In the genomic region with DNA sequence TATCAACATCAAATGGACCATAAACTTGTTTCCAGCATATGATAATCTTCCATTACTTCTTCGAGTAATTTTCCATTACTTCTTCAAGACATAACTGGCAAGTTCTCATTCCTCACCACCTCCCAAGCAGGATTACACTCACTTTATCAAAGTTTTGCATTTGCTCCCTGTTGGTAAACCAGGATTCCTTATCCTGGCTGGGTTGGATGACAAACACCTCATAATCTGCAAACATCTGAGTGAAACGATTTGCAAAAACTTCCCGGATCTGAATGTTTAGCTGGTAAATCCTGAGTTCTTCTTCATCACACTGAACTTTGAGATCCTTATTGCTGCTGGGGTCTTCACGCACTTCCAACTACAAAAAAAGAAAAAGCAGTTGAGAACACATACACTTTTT, we compare ENCODE assay signal across 29 cellular contexts.
"Had no signal": no experiment of that assay in that cellular context is flagged by ENCODE, and none has a peak within 500 bp of the region (broad histone marks: within the 10 kb centered on the region; RNA-seq: fewer than 3 reads in every experiment).

No MANE protein-coding gene starts in this region.

- H3K4me2 ChIP-seq: neural progenitor cell had no signal

- H3K4me3 Mint-ChIP-seq: naive thymus-derived CD4-positive, alpha-beta T cell; nephron; neural progenitor cell; stimulated activated memory B cell treated with anti-CD40 and anti-IgM and Interleukin-4, amounts not matched to agents 10 μg/mL and 1 μg/mL and 100 μg/mL, for 72 hours had no signal

- H3K9me3 ChIP-seq: gastrocnemius medialis, prostate gland, sigmoid colon, thoracic aorta, tibial nerve, upper lobe of right lung, uterus had no signal

- H3K36me3 ChIP-seq: uterus had no signal

- H3K79me2 ChIP-seq: parathyroid adenoma had no signal

- H3K4me1 ChIP-seq: gastrocnemius medialis, neural progenitor cell, prostate gland, tibial nerve, upper lobe of right lung, uterus had no signal

- ATAC-seq: esophagus mucosa; gastrocnemius medialis; left lobe of liver; naive thymus-derived CD4-positive, alpha-beta T cell; right cardiac atrium; stimulated activated memory B cell treated with anti-CD40 and anti-IgM and Interleukin-4, amounts not matched to agents 10 μg/mL and 1 μg/mL and 100 μg/mL, for 72 hours; stimulated activated naive CD8-positive, alpha-beta T cell treated with anti-CD3 and anti-CD28 coated beads, Interleukin-15, Interleukin-2, amounts not matched to agents 100 U/mL and 50 U/mL, for 24 hours; upper lobe of right lung had no signal

- H3K9me3 Mint-ChIP-seq: naive thymus-derived CD4-positive, alpha-beta T cell; nephron; neural progenitor cell; stimulated activated memory B cell treated with anti-CD40 and anti-IgM and Interleukin-4, amounts not matched to agents 10 μg/mL and 1 μg/mL and 100 μg/mL, for 72 hours had no signal

- H3K9ac ChIP-seq: neural progenitor cell, parathyroid adenoma had no signal

- H3K4me1 Mint-ChIP-seq: nephron; neural progenitor cell; stimulated activated memory B cell treated with anti-CD40 and anti-IgM and Interleukin-4, amounts not matched to agents 10 μg/mL and 1 μg/mL and 100 μg/mL, for 72 hours had no signal

- H3K27ac Mint-ChIP-seq: nephron; neural progenitor cell; stimulated activated memory B cell treated with anti-CD40 and anti-IgM and Interleukin-4, amounts not matched to agents 10 μg/mL and 1 μg/mL and 100 μg/mL, for 72 hours had no signal

- H3K4me3 ChIP-seq: coronary artery, gastrocnemius medialis, lung, neural progenitor cell, prostate gland, sigmoid colon, thoracic aorta, tibial nerve, upper lobe of right lung, uterus had no signal

- H2AFZ ChIP-seq: neural progenitor cell, parathyroid adenoma had no signal

- H3K27me3 ChIP-seq: gastrocnemius medialis, neural progenitor cell, sigmoid colon, tibial nerve, upper lobe of right lung, uterus had no signal

- H3K27me3 Mint-ChIP-seq: naive thymus-derived CD4-positive, alpha-beta T cell; stimulated activated memory B cell treated with anti-CD40 and anti-IgM and Interleukin-4, amounts not matched to agents 10 μg/mL and 1 μg/mL and 100 μg/mL, for 72 hours had no signal

- FAIRE-seq: endometrium, keratinocyte had no signal

- H3K27ac ChIP-seq: coronary artery, epithelial cell of prostate, gastrocnemius medialis, neural progenitor cell, parathyroid adenoma, prostate gland, sigmoid colon, thoracic aorta, tibial nerve, upper lobe of right lung, uterus had no signal

- DNase-seq: dermis blood vessel endothelial cell; effector memory CD4-positive, alpha-beta T cell; foreskin fibroblast; gastrocnemius medialis; head of caudate nucleus; mesenchymal stem cell; midbrain; naive thymus-derived CD4-positive, alpha-beta T cell; right cardiac atrium; sigmoid colon; stimulated activated CD4-positive, alpha-beta T cell treated with anti-CD3 and anti-CD28 coated beads, Interleukin-4, amount 100 ng/mL, for 4 hours; stimulated activated naive CD8-positive, alpha-beta T cell treated with anti-CD3 and anti-CD28 coated beads, Interleukin-15, Interleukin-2, amounts not matched to agents 100 U/mL and 50 U/mL, for 24 hours; substantia nigra; upper lobe of right lung; uterus had no signal
